In the genomic region with DNA sequence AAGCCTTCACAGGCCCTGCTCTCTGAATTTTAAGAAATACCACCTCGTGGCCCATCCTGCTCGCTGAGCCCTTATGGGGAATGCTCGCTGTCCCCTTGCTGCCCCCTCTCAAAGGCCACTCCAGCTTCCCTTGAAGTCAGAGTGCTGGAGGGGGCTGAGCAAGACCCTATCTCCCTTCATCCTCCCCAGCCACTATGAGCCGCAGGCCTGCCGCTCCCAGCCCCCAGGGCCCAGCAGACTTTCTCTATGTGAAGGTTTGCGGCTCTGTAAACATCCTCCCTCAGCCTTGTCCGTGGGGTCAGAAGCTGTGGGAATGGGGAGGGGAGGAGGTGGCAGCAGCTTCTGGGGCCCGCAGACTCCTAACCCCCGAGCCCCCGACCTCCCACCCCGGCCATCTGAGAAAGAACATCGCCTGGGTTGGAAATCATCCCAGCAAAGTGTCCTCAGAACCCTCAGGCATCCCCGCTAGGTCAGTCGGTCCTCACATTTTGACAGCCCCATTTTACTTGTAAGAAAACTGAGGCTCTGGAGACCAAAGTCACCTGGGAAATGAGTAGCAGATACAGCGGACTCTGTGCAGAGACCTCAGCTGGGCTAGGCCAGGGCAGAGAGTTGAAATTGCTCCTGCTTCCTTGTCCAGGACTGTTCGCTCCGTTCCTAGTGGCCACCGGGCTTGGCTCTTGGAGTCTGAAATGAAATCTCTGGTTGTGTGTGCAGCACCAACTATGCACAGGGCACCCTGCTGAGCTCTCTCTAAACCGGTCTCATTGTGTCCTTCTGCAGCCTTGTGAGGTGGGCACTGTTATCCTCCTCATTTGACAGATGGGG, we compare ENCODE assay signal across 1 cellular context.
A peak's percentile ranks its signal among the peaks of the same experiment; 100 is the strongest.
TF ChIP-seq lines count a peak whose summit lies in the region.

No MANE protein-coding gene starts in this region.

TF ChIP-seq in HepG2, 621 proteins besides CTCF, POLR2A, EP300 and RAD21:
- TF ChIP-seq FOXA1 (IDR thresholded peaks at IDR 0.05) (no peak), FOXA1 (CRISPR knock-in tag; IDR thresholded peaks at IDR 0.05) (0 out of 2 replicates have a peak, but pooled peaks have one; percentile 4), PHF5A (CRISPR knock-in tag; IDR thresholded peaks at IDR 0.05; ENCODE audit: low read depth, unreplicated experiment) (no peak), ZMYM3 (CRISPR knock-in tag; IDR thresholded peaks at IDR 0.05) (0 out of 2 replicates have a peak, but pooled peaks have one; percentile 24), ZBTB8A (CRISPR knock-in tag; IDR thresholded peaks at IDR 0.05; ENCODE audit: borderline replicate concordance, low read depth) (no peak), ZNF629 (CRISPR knock-in tag; conservative IDR thresholded peaks at IDR 0.05) (peak; percentile 68), TBX2 (CRISPR knock-in tag; IDR thresholded peaks at IDR 0.05; ENCODE audit: borderline replicate concordance) (no peak), ZNF354B (CRISPR knock-in tag; IDR thresholded peaks at IDR 0.05) (no peak)
TF ChIP-seq in HepG2: peak in this region for 3.
